ENCODE assay signal across 9 cellular contexts in genomic region chr3:186277268-186277909, GRCh38.
A peak's percentile ranks its signal among the peaks of the same experiment; 100 is the strongest.
DNase-seq lines count a peak whose midpoint lies in the region; ATAC-seq and TF ChIP-seq lines count a peak whose summit lies in the region.
"Had no signal": no experiment of that assay in that cellular context is flagged by ENCODE, and none has a peak within 500 bp of the region (broad histone marks: within the 10 kb centered on the region; RNA-seq: fewer than 3 reads in every experiment).

No MANE protein-coding gene starts in this region.

- POLR2A ChIA-PET in HEK293 (lab: Yijun Ruan, JAX) = no interaction called here

- H3K27ac ChIP-seq in 22Rv1 = no peak overlapping the region
- no peak overlapping the region for H3K27ac ChIP-seq in HEK293 (ENCODE audit: extremely low read depth, low read depth, low read length)
- H3K27ac ChIP-seq: SJSA1 had no signal

- peak; percentile 71 for TF ChIP-seq CTCF in 22Rv1 (IDR thresholded peaks at IDR 0.05)
- peak; percentile 25; the same call in 1 of the 2 replicates for TF ChIP-seq CTCF in HEK293 (tag by site-specific recombination; IDR thresholded peaks at IDR 0.05)
- peak; percentile 55 for TF ChIP-seq CTCF in astrocyte of the spinal cord (IDR thresholded peaks at IDR 0.05; ENCODE audit: low read depth, low read length)
- peak; percentile 62 for TF ChIP-seq CTCF in kidney epithelial cell (IDR thresholded peaks at IDR 0.05; ENCODE audit: insufficient read depth, low read length, poor library complexity, severe bottlenecking)

- DNase-seq in astrocyte of the spinal cord (ENCODE audit: low read depth, low spot score) (peak; percentile 67), kidney epithelial cell (ENCODE audit: low read depth) (no peak), ecto neural progenitor cell (ENCODE audit: low spot score) (no peak)
- DNase-seq in activated CD8-positive, alpha-beta memory T cell treated with anti-CD3 and anti-CD28 coated beads, Interleukin-2, amount 10 ng/mL, durations not matched to agents 7 days and 5 days = no peak
- no peak for DNase-seq in activated naive CD4-positive, alpha-beta T cell treated with anti-CD3 and anti-CD28 coated beads for 36 hours

- in situ Hi-C loops in astrocyte of the spinal cord (cut with HindIII; ENCODE audit: low sequenced_read_pairs) = loop anchor here (25.0 kb wide), 1 partner anchor 260 kb away; the partner anchor contains the start of gene CRYGS

- no peaks in the 10 kb centered on the region for H3K27me3 ChIP-seq in kidney epithelial cell (ENCODE audit: control insufficient read depth, insufficient read depth, low read length)
- H3K27me3 ChIP-seq: SJSA1 had no signal

- CTCF ChIA-PET in HEK293 (lab: Yijun Ruan, JAX) = interaction anchor here (0.5 to 3.3 kb wide), 28 partner anchors 10 to 943 kb away, joined by 3 to 33 read pairs (median 3); no protein-coding TSS in a partner anchor
- CTCF ChIA-PET in activated CD8-positive, alpha-beta memory T cell treated with anti-CD3 and anti-CD28 coated beads, Interleukin-2, amount 10 ng/mL, durations not matched to agents 7 days and 5 days (lab: Charles Lee) = no interaction called here
- CTCF ChIA-PET in activated naive CD4-positive, alpha-beta T cell treated with anti-CD3 and anti-CD28 coated beads for 36 hours (lab: Charles Lee) = interaction anchor here (0.6 to 1.1 kb wide), 6 partner anchors 128 to 334 kb away, joined by 3 to 4 read pairs (median 3); no protein-coding TSS in a partner anchor

- no peaks in the 10 kb centered on the region for H3K9me3 ChIP-seq in HEK293 (ENCODE audit: control insufficient read depth, insufficient read depth, low read depth, low read length)
- H3K9me3 ChIP-seq: SJSA1 had no signal

- no peak overlapping the region for H3K27ac Mint-ChIP-seq in activated CD8-positive, alpha-beta memory T cell treated with anti-CD3 and anti-CD28 coated beads, Interleukin-2, amount 10 ng/mL, durations not matched to agents 7 days and 5 days
- no peak overlapping the region for H3K27ac Mint-ChIP-seq in activated naive CD4-positive, alpha-beta T cell treated with anti-CD3 and anti-CD28 coated beads for 36 hours

- ATAC-seq in HG03196 (IDR thresholded peaks at IDR 0.05; ENCODE audit: unreplicated experiment) = no peak
- ATAC-seq in activated CD8-positive, alpha-beta memory T cell treated with anti-CD3 and anti-CD28 coated beads, Interleukin-2, amount 10 ng/mL, durations not matched to agents 7 days and 5 days = no peak

- no peak overlapping the region for H3K4me3 Mint-ChIP-seq in activated CD8-positive, alpha-beta memory T cell treated with anti-CD3 and anti-CD28 coated beads, Interleukin-2, amount 10 ng/mL, durations not matched to agents 7 days and 5 days
- H3K4me3 Mint-ChIP-seq in activated naive CD4-positive, alpha-beta T cell treated with anti-CD3 and anti-CD28 coated beads for 36 hours = no peak overlapping the region

- H3K36me3 ChIP-seq in HEK293 (ENCODE audit: control insufficient read depth in 2 of 2, insufficient read depth in 1 of 2, low read length in 2 of 2) = no peaks in the 10 kb centered on the region
- no peaks in the 10 kb centered on the region for H3K36me3 ChIP-seq in kidney epithelial cell (ENCODE audit: control insufficient read depth, insufficient read depth, low read length)
- H3K36me3 ChIP-seq: SJSA1 had no signal

- H3K4me1 ChIP-seq in HEK293 (ENCODE audit: control insufficient read depth, insufficient read depth, low read length) = no peaks in the 10 kb centered on the region

- H3K36me3 Mint-ChIP-seq in activated CD8-positive, alpha-beta memory T cell treated with anti-CD3 and anti-CD28 coated beads, Interleukin-2, amount 10 ng/mL, durations not matched to agents 7 days and 5 days = no peaks in the 10 kb centered on the region
- H3K36me3 Mint-ChIP-seq in activated naive CD4-positive, alpha-beta T cell treated with anti-CD3 and anti-CD28 coated beads for 36 hours (ENCODE audit: low read depth) = no peaks in the 10 kb centered on the region

- intact Hi-C loops in activated naive CD4-positive, alpha-beta T cell treated with anti-CD3 and anti-CD28 coated beads for 36 hours (cut with micrococcal nuclease) = no loop called here

- no peaks in the 10 kb centered on the region for H3K9me3 Mint-ChIP-seq in activated CD8-positive, alpha-beta memory T cell treated with anti-CD3 and anti-CD28 coated beads, Interleukin-2, amount 10 ng/mL, durations not matched to agents 7 days and 5 days (ENCODE audit: low read depth)
- H3K9me3 Mint-ChIP-seq in activated naive CD4-positive, alpha-beta T cell treated with anti-CD3 and anti-CD28 coated beads for 36 hours = no peaks in the 10 kb centered on the region

- no peak overlapping the region for H3K4me3 ChIP-seq in HEK293 (ENCODE audit: low read depth, low read length)
- no peak overlapping the region for H3K4me3 ChIP-seq in astrocyte of the spinal cord (ENCODE audit: low read depth, low read length)
- H3K4me3 ChIP-seq in kidney epithelial cell (ENCODE audit: low read depth, low read length) = no peak overlapping the region
- H3K4me3 ChIP-seq: SJSA1 had no signal

- peaks cover 17% of the 10 kb centered on the region for H3K27me3 Mint-ChIP-seq in activated CD8-positive, alpha-beta memory T cell treated with anti-CD3 and anti-CD28 coated beads, Interleukin-2, amount 10 ng/mL, durations not matched to agents 7 days and 5 days
- peaks cover 2% of the 10 kb centered on the region for H3K27me3 Mint-ChIP-seq in activated naive CD4-positive, alpha-beta T cell treated with anti-CD3 and anti-CD28 coated beads for 36 hours (ENCODE audit: low read depth)

- peaks cover 4% of the 10 kb centered on the region for H3K4me1 Mint-ChIP-seq in activated CD8-positive, alpha-beta memory T cell treated with anti-CD3 and anti-CD28 coated beads, Interleukin-2, amount 10 ng/mL, durations not matched to agents 7 days and 5 days
- no peaks in the 10 kb centered on the region for H3K4me1 Mint-ChIP-seq in activated naive CD4-positive, alpha-beta T cell treated with anti-CD3 and anti-CD28 coated beads for 36 hours (ENCODE audit: low read depth)

TF ChIP-seq in HEK293, 187 proteins besides CTCF, POLR2A, EP300 and RAD21:
- peak; percentile 74 for TF ChIP-seq ZNF654 (tag by site-specific recombination; IDR thresholded peaks at IDR 0.05; ENCODE audit: low read depth)
- TF ChIP-seq KLF1 (tag by site-specific recombination; IDR thresholded peaks at IDR 0.05) = no peak
- peak; percentile 78 for TF ChIP-seq ZFHX2 (tag by site-specific recombination; conservative IDR thresholded peaks at IDR 0.05)
- peak; percentile 34; the same call in 1 of the 2 replicates for TF ChIP-seq KLF9 (tag by site-specific recombination; IDR thresholded peaks at IDR 0.05; ENCODE audit: low read depth)
- TF ChIP-seq ZNF660 (tag by site-specific recombination; IDR thresholded peaks at IDR 0.05) = 0 out of 2 replicates have a peak, but pooled peaks have one; percentile 38
- no peak for TF ChIP-seq ZNF639 (tag by site-specific recombination; IDR thresholded peaks at IDR 0.05)
